Comparison of ENCODE assay signal across 22 cellular contexts in genomic region chr14:88604213-88604612, GRCh38. TPM values are rescaled to one million over a fixed set of nuclear protein-coding genes. Genes with fewer than 3 reads are reported as not detected.
DNase-seq lines count a peak whose midpoint lies in the region; ATAC-seq and TF ChIP-seq lines count a peak whose summit lies in the region.
"Had no signal": no experiment of that assay in that cellular context is flagged by ENCODE, and none has a peak within 500 bp of the region (broad histone marks: within the 10 kb centered on the region; RNA-seq: fewer than 3 reads in every experiment).

No MANE protein-coding gene starts in this region.

- CTCF ChIA-PET in WTC11 (lab: Charles Lee) = no interaction called here

- H3K36me3 Mint-ChIP-seq in WTC11 = peaks cover 80% of the 10 kb centered on the region
- peaks cover 48% of the 10 kb centered on the region for H3K36me3 Mint-ChIP-seq in progenitor cell of endocrine pancreas (ENCODE audit: insufficient read depth)

- H3K4me1 ChIP-seq in tibial artery = no peaks in the 10 kb centered on the region
- H3K4me1 ChIP-seq: Caco-2 had no signal

- H3K9me3 Mint-ChIP-seq in WTC11 = peaks cover 5% of the 10 kb centered on the region; the same call in 1 of the 2 replicates
- no peaks in the 10 kb centered on the region for H3K9me3 Mint-ChIP-seq in progenitor cell of endocrine pancreas (ENCODE audit: low read depth)
- H3K9me3 Mint-ChIP-seq: CD8-positive, alpha-beta T cell; T-cell had no signal

- H3K27ac Mint-ChIP-seq in WTC11 (no peak overlapping the region), progenitor cell of endocrine pancreas (peak overlapping the region; percentile 24)
- H3K27ac Mint-ChIP-seq: B cell; CD8-positive, alpha-beta T cell; T-cell had no signal

- intact Hi-C loops in tibial artery (cut with DNase I; ENCODE audit: low total_unique reads) = no loop called here

- H3K4me3 Mint-ChIP-seq in WTC11 (no peak overlapping the region), progenitor cell of endocrine pancreas (ENCODE audit: low read depth) (no peak overlapping the region)
- H3K4me3 Mint-ChIP-seq: B cell; CD8-positive, alpha-beta T cell; T-cell had no signal

- H3K9me3 ChIP-seq in tibial artery = no peaks in the 10 kb centered on the region
- H3K9me3 ChIP-seq: Caco-2 had no signal

- ATAC-seq in GM19455 (IDR thresholded peaks at IDR 0.05; ENCODE audit: unreplicated experiment) (peak; percentile 27), WTC11 (peak; percentile 83), GM18870 (IDR thresholded peaks at IDR 0.05; ENCODE audit: unreplicated experiment) (no peak)
- ATAC-seq: CD8-positive, alpha-beta T cell; Panc1; T-cell had no signal

- no peak overlapping the region for H3K27ac ChIP-seq in tibial artery
- H3K27ac ChIP-seq: C4-2B, RWPE1 had no signal

- peaks cover 75 to 100% (median 89%) of the 10 kb centered on the region in 3 donors for H3K36me3 ChIP-seq in tibial artery

- no peaks in the 10 kb centered on the region for H3K27me3 ChIP-seq in tibial artery

- H3K4me1 Mint-ChIP-seq in WTC11 (peaks cover 10% of the 10 kb centered on the region; the same call in 1 of the 2 replicates), progenitor cell of endocrine pancreas (ENCODE audit: low read depth) (no peaks in the 10 kb centered on the region)

- peak; percentile 94 for DNase-seq in NCI-H1694 (lab: John Stamatoyannopoulos, UW)
- DNase-seq in WTC11 (ENCODE audit: low spot score) = no peak
- DNase-seq in progenitor cell of endocrine pancreas (ENCODE audit: low spot score, unreplicated experiment) = no peak
- DNase-seq in stimulated activated CD4-positive, alpha-beta T cell treated with anti-CD3 and anti-CD28 coated beads, Interleukin-1b, Interleukin-23, amount 100 ng/mL, for 48 hours = no peak
- no peak for DNase-seq in tibial artery
- DNase-seq: Caco-2; CD8-positive, alpha-beta T cell; H7; KBM-7; NCI-H1105 treated with DMSO at 0.1 percent for 48 hours; NCI-H2081; NCI-H446; NCI-H524 treated with DMSO at 0.1 percent for 48 hours; NCI-H774; SHP77; T-cell had no signal

- POLR2A ChIA-PET in WTC11 (lab: Charles Lee) = interaction anchor here (0.7 kb wide), 1 partner anchor 28 kb away, joined by 4 read pairs; no protein-coding TSS in a partner anchor

- TF ChIP-seq CTCF in WTC11 (IDR thresholded peaks at IDR 0.05) (no peak), progenitor cell of endocrine pancreas (IDR thresholded peaks at IDR 0.05; ENCODE audit: unreplicated experiment) (no peak), tibial artery (IDR thresholded peaks at IDR 0.05) (no peak)

- H3K4me3 ChIP-seq in tibial artery = no peak overlapping the region

- H3K27me3 Mint-ChIP-seq in WTC11 (ENCODE audit: low read depth) (no peaks in the 10 kb centered on the region), progenitor cell of endocrine pancreas (no peaks in the 10 kb centered on the region)
- H3K27me3 Mint-ChIP-seq: B cell, T-cell had no signal

TF ChIP-seq in WTC11, 78 proteins besides CTCF, POLR2A, EP300 and RAD21:
- no peak for TF ChIP-seq KAT7 (CRISPR knock-in tag; IDR thresholded peaks at IDR 0.05; ENCODE audit: borderline replicate concordance)
- TF ChIP-seq ZNF396 (CRISPR knock-in tag; IDR thresholded peaks at IDR 0.05; ENCODE audit: borderline replicate concordance) = no peak

RNA-seq across cellular contexts. Expression of gene ZC3H14, which starts 41.4 kb away (rescaled TPM):
- total RNA-seq in WTC11 (2021) = 63.2 to 69.9 TPM (median 64.9 TPM) in 3 replicates
- total RNA-seq in progenitor cell of endocrine pancreas = 102 and 116 TPM in 2 replicates

RNA-seq across cellular contexts. Expression of gene PTPN21, which starts 49.4 kb away (rescaled TPM):
- total RNA-seq in WTC11 (2021) (7.5 to 9.4 TPM (median 9.1 TPM) in 3 replicates), progenitor cell of endocrine pancreas (40.0 and 42.1 TPM in 2 replicates)
- total RNA-seq: B cell; CD8-positive, alpha-beta T cell had no signal
